18 cellular contexts compared by ENCODE assay signal in genomic region chr4:84956014-84956413, GRCh38. TPM values are rescaled to one million over a fixed set of nuclear protein-coding genes. Genes with fewer than 3 reads are reported as not detected.
A peak's percentile ranks its signal among the peaks of the same experiment; 100 is the strongest.
DNase-seq lines count a peak whose midpoint lies in the region; ATAC-seq and TF ChIP-seq lines count a peak whose summit lies in the region.
"Had no signal": no experiment of that assay in that cellular context is flagged by ENCODE, and none has a peak within 500 bp of the region (broad histone marks: within the 10 kb centered on the region; RNA-seq: fewer than 3 reads in every experiment).

No MANE protein-coding gene starts in this region.

- H3K27ac ChIP-seq in VCaP (peak overlapping the region; percentile 28; the same call in 1 of the 2 replicates), left lung (peak overlapping the region in 1 of 2 donors; percentile 19), PC-9 (no peak overlapping the region)

- H3K4me1 ChIP-seq in left lung, result peaks cover 13 to 65% of the 10 kb centered on the region in 2 donors
- H3K4me1 ChIP-seq in PC-9 (replicated peaks; ENCODE audit: insufficient read depth), result peaks cover 25% of the 10 kb centered on the region

- H3K36me3 Mint-ChIP-seq in CD14-positive monocyte, result peaks cover 0 to 12% of the 10 kb centered on the region in 2 donors
- H3K36me3 Mint-ChIP-seq in Calu3 (ENCODE audit: insufficient read depth, unreplicated experiment), result no peaks in the 10 kb centered on the region
- H3K36me3 Mint-ChIP-seq in activated naive CD4-positive, alpha-beta T cell treated with anti-CD3 and anti-CD28 coated beads, Interleukin-2, amount 10 ng/mL, durations not matched to agents 7 days and 5 days, result no peaks in the 10 kb centered on the region
- H3K36me3 Mint-ChIP-seq: activated naive CD8-positive, alpha-beta T cell treated with anti-CD3 and anti-CD28 coated beads for 36 hours; IgD-negative memory B cell had no signal

- H3K36me3 ChIP-seq in left lung (no peaks in the 10 kb centered on the region), PC-9 (ENCODE audit: low read depth) (no peaks in the 10 kb centered on the region)
- H3K36me3 ChIP-seq: BE2C had no signal

- H3K4me1 Mint-ChIP-seq in CD14-positive monocyte (peaks cover 34% of the 10 kb centered on the region), Calu3 (ENCODE audit: low read depth, unreplicated experiment) (peaks cover 59% of the 10 kb centered on the region)
- H3K4me1 Mint-ChIP-seq in activated naive CD4-positive, alpha-beta T cell treated with anti-CD3 and anti-CD28 coated beads, Interleukin-2, amount 10 ng/mL, durations not matched to agents 7 days and 5 days, result no peaks in the 10 kb centered on the region
- H3K4me1 Mint-ChIP-seq: activated naive CD8-positive, alpha-beta T cell treated with anti-CD3 and anti-CD28 coated beads for 36 hours; IgD-negative memory B cell had no signal

- peaks cover 5% of the 10 kb centered on the region; the same call in 1 of the 2 replicates for H3F3A ChIP-seq in PC-9 (ENCODE audit: insufficient read depth, low read depth)

- no peaks in the 10 kb centered on the region for H4K20me1 ChIP-seq in PC-9 (ENCODE audit: insufficient read depth)

- BruUV-seq in Calu3 (replicated peaks; lab: Mats Ljungman, UMichigan) (no TSS peak), PC-9 (replicated peaks; lab: Mats Ljungman, UMichigan) (no TSS peak)

- POLR2A ChIA-PET in PC-9 (lab: Charles Lee; ENCODE audit: unreplicated experiment), result no interaction called here

- intact Hi-C loops in CD14-positive monocyte (cut with micrococcal nuclease), result no loop called here
- intact Hi-C loops in Calu3 (cut with micrococcal nuclease; ENCODE audit: unreplicated experiment), result no loop called here
- intact Hi-C loops in left lung (cut with DNase I), result no loop called here
- intact Hi-C loops in PC-9 (cut with micrococcal nuclease; ENCODE audit: unreplicated experiment), result loop anchor here (10.0 kb wide), 2 partner anchors 81 to 371 kb away; partner anchors contain the start of gene CDS1

- no peaks in the 10 kb centered on the region for H3K9me2 ChIP-seq in PC-9 (ENCODE audit: insufficient read depth)

- H3K27me3 Mint-ChIP-seq in CD14-positive monocyte (ENCODE audit: low read depth in 3 of 3) (peaks cover 0 to 3% (median 0%) of the 10 kb centered on the region in 3 donors), Calu3 (ENCODE audit: unreplicated experiment) (no peaks in the 10 kb centered on the region)
- H3K27me3 Mint-ChIP-seq in activated naive CD4-positive, alpha-beta T cell treated with anti-CD3 and anti-CD28 coated beads, Interleukin-2, amount 10 ng/mL, durations not matched to agents 7 days and 5 days, result no peaks in the 10 kb centered on the region
- H3K27me3 Mint-ChIP-seq: activated CD8-positive, alpha-beta T cell treated with anti-CD3 and anti-CD28 coated beads for 36 hours; progenitor cell of endocrine pancreas had no signal

- H3K4me3 ChIP-seq in left lung (no peak overlapping the region), PC-9 (no peak overlapping the region)

- no peaks in the 10 kb centered on the region for H3K27me3 ChIP-seq in left lung
- no peaks in the 10 kb centered on the region for H3K27me3 ChIP-seq in PC-9 (ENCODE audit: insufficient read depth, low read depth)
- H3K27me3 ChIP-seq: BE2C had no signal

- peak overlapping the region in 4 of 7 donors; percentile 60 to 86 (median 62) for H3K27ac Mint-ChIP-seq in CD14-positive monocyte
- H3K27ac Mint-ChIP-seq in Calu3 (ENCODE audit: unreplicated experiment), result peak overlapping the region; percentile 52
- H3K27ac Mint-ChIP-seq in activated naive CD4-positive, alpha-beta T cell treated with anti-CD3 and anti-CD28 coated beads, Interleukin-2, amount 10 ng/mL, durations not matched to agents 7 days and 5 days, result no peak overlapping the region
- H3K27ac Mint-ChIP-seq: activated CD8-positive, alpha-beta T cell treated with anti-CD3 and anti-CD28 coated beads for 36 hours; activated naive CD8-positive, alpha-beta T cell treated with anti-CD3 and anti-CD28 coated beads for 36 hours; HFFc6; IgD-negative memory B cell; progenitor cell of endocrine pancreas had no signal

- no peak for TF ChIP-seq CTCF in CD14-positive monocyte (IDR thresholded peaks at IDR 0.05)
- no peak for TF ChIP-seq CTCF in Calu3 (IDR thresholded peaks at IDR 0.05; ENCODE audit: unreplicated experiment)
- no peak for TF ChIP-seq CTCF in VCaP (conservative IDR thresholded peaks at IDR 0.05)
- no peak for TF ChIP-seq CTCF in left lung (IDR thresholded peaks at IDR 0.05)
- TF ChIP-seq CTCF in PC-9 (conservative IDR thresholded peaks at IDR 0.05), result no peak

- H3K9me3 ChIP-seq in left lung (no peaks in the 10 kb centered on the region), PC-9 (ENCODE audit: insufficient read depth, low read depth) (no peaks in the 10 kb centered on the region)
- H3K9me3 ChIP-seq: BE2C had no signal

- DNase-seq in CD14-positive monocyte (ENCODE audit: low spot score), result no peak
- no peak for DNase-seq in Calu3
- no peak for DNase-seq in left lung
- DNase-seq in OCI-M1 (lab: John Stamatoyannopoulos, UW), result no peak
- no peak for DNase-seq in activated naive CD4-positive, alpha-beta T cell treated with anti-CD3 and anti-CD28 coated beads, Interleukin-2, amount 10 ng/mL, durations not matched to agents 7 days and 5 days
- DNase-seq in PC-9, result no peak
- DNase-seq: activated CD8-positive, alpha-beta T cell treated with anti-CD3 and anti-CD28 coated beads for 36 hours; activated naive CD8-positive, alpha-beta T cell treated with anti-CD3 and anti-CD28 coated beads for 36 hours; activated T-cell treated with anti-CD3 and anti-CD28 coated beads, Interleukin-2, amount 50 U/mL, for 48 hours; BE2C; HFFc6; NCI-H1092 treated with DMSO at 0.1 percent for 48 hours; stimulated activated naive CD4-positive, alpha-beta T cell treated with Interleukin-2 at 50 U/mL for 16 hours; SW 1271 had no signal

- H2AFZ ChIP-seq in PC-9, result no peak overlapping the region

- H3K4me2 ChIP-seq in PC-9, result no peak overlapping the region

- H3K9me3 Mint-ChIP-seq in CD14-positive monocyte, result peaks cover 0 to 3% (median 0%) of the 10 kb centered on the region in 7 donors
- no peaks in the 10 kb centered on the region for H3K9me3 Mint-ChIP-seq in Calu3 (ENCODE audit: low read depth, unreplicated experiment)
- H3K9me3 Mint-ChIP-seq in activated naive CD4-positive, alpha-beta T cell treated with anti-CD3 and anti-CD28 coated beads, Interleukin-2, amount 10 ng/mL, durations not matched to agents 7 days and 5 days, result no peaks in the 10 kb centered on the region
- H3K9me3 Mint-ChIP-seq: activated CD8-positive, alpha-beta T cell treated with anti-CD3 and anti-CD28 coated beads for 36 hours; activated naive CD8-positive, alpha-beta T cell treated with anti-CD3 and anti-CD28 coated beads for 36 hours; HFFc6 had no signal

- CTCF ChIA-PET in Calu3 (lab: Charles Lee) (interaction anchor here (1.4 kb wide), 1 partner anchor 10 kb away, joined by 3 read pairs; no protein-coding TSS in a partner anchor), PC-9 (lab: Charles Lee) (interaction anchor here (0.6 kb wide), 1 partner anchor 174 kb away, joined by 4 read pairs; no protein-coding TSS in a partner anchor)
- CTCF ChIA-PET in activated naive CD4-positive, alpha-beta T cell treated with anti-CD3 and anti-CD28 coated beads, Interleukin-2, amount 10 ng/mL, durations not matched to agents 7 days and 5 days (lab: Charles Lee), result no interaction called here

- H3K4me3 Mint-ChIP-seq in CD14-positive monocyte, result no peak overlapping the region
- H3K4me3 Mint-ChIP-seq in Calu3 (ENCODE audit: low read depth, unreplicated experiment), result no peak overlapping the region
- H3K4me3 Mint-ChIP-seq in activated naive CD4-positive, alpha-beta T cell treated with anti-CD3 and anti-CD28 coated beads, Interleukin-2, amount 10 ng/mL, durations not matched to agents 7 days and 5 days, result no peak overlapping the region
- H3K4me3 Mint-ChIP-seq: activated CD8-positive, alpha-beta T cell treated with anti-CD3 and anti-CD28 coated beads for 36 hours; activated naive CD8-positive, alpha-beta T cell treated with anti-CD3 and anti-CD28 coated beads for 36 hours; HFFc6; IgD-negative memory B cell had no signal

- ATAC-seq in left lung (peak; percentile 30), HG02571 (IDR thresholded peaks at IDR 0.05; ENCODE audit: unreplicated experiment) (no peak)
- ATAC-seq: activated CD8-positive, alpha-beta T cell treated with anti-CD3 and anti-CD28 coated beads for 36 hours had no signal

- H3K79me2 ChIP-seq in PC-9 (ENCODE audit: low read depth), result peaks cover 71% of the 10 kb centered on the region

RNA-seq across cellular contexts. Expression of gene WDFY3, which starts 10.5 kb away (rescaled TPM):
- 1 to 10 TPM; 5.6 to 5.9 TPM for polyA plus RNA-seq in CD14-positive monocyte
- total RNA-seq in Calu3 (2022) (25.1 and 31.5 TPM in 2 replicates), left lung (100 to 1,000 TPM in 1 of 2 donors, 10 to 100 TPM in 1; 86.7 to 137 TPM), PC-9 (2021) (35.4 and 46.3 TPM in 2 replicates)
- polyA plus RNA-seq: IgD-negative memory B cell had no signal
